22 cellular contexts compared by ENCODE assay signal in the genomic region with DNA sequence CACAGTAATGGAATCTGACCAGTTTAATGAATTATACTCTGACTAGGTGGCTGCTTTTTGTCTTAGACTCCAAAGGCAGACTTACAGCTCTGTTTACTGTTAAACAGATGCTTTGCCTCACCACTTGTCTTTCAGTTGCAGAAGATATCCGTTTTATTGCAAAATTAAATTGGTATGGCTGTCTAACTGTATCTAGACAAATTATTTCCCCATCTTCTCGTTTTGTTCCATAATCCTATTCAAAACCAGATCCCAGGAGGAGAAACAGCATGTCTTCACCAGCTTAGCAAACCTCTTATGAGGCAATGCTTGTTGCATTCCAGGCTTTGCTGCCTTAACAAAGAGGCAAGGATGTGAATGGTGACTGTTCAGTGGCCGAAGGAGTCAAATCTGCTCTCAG.
DNase-seq lines count a peak whose midpoint lies in the region; ATAC-seq and TF ChIP-seq lines count a peak whose summit lies in the region.
"Had no signal": no experiment of that assay in that cellular context is flagged by ENCODE, and none has a peak within 500 bp of the region (broad histone marks: within the 10 kb centered on the region; RNA-seq: fewer than 3 reads in every experiment).

No MANE protein-coding gene starts in this region.

- peaks cover 0 to 1% of the 10 kb centered on the region in 2 donors for H3K9me3 Mint-ChIP-seq in activated T-cell treated with anti-CD3 and anti-CD28 coated beads, Interleukin-2, amount 50 U/mL, for 72 hours
- H3K9me3 Mint-ChIP-seq: CD8-positive, alpha-beta T cell had no signal

- no peak overlapping the region for H2BK15ac ChIP-seq in neuronal stem cell (ENCODE audit: low read length)

- no peak overlapping the region for H3K9ac ChIP-seq in neuronal stem cell (ENCODE audit: low read depth, low read length, poor library complexity)

- no peak overlapping the region for H2BK120ac ChIP-seq in neuronal stem cell (ENCODE audit: low read depth, low read length)

- no peak overlapping the region for H2BK5ac ChIP-seq in neuronal stem cell (ENCODE audit: low read length)

- no peaks in the 10 kb centered on the region for H3K4me1 Mint-ChIP-seq in activated T-cell treated with anti-CD3 and anti-CD28 coated beads, Interleukin-2, amount 50 U/mL, for 72 hours (ENCODE audit: low read depth)
- H3K4me1 Mint-ChIP-seq: B cell had no signal

- H3K14ac ChIP-seq in neuronal stem cell (ENCODE audit: low read length) = no peak overlapping the region

- H3K27me3 ChIP-seq in HL-60 (ENCODE audit: insufficient read depth, poor library complexity, severe bottlenecking) (no peaks in the 10 kb centered on the region), body of pancreas (no peaks in the 10 kb centered on the region), neuronal stem cell (ENCODE audit: control insufficient read depth in 3 of 3, insufficient read depth in 3 of 3, low read depth in 1 of 3, low read length in 3 of 3) (no peaks in the 10 kb centered on the region)
- H3K27me3 ChIP-seq: Peyer's patch had no signal

- H3K27ac Mint-ChIP-seq in activated T-cell treated with anti-CD3 and anti-CD28 coated beads, Interleukin-2, amount 50 U/mL, for 72 hours = no peak overlapping the region
- H3K27ac Mint-ChIP-seq: B cell; CD8-positive, alpha-beta T cell had no signal

- no peaks in the 10 kb centered on the region for H3K36me3 Mint-ChIP-seq in activated T-cell treated with anti-CD3 and anti-CD28 coated beads, Interleukin-2, amount 50 U/mL, for 72 hours (ENCODE audit: insufficient read depth in 2 of 2)
- H3K36me3 Mint-ChIP-seq: CD8-positive, alpha-beta T cell had no signal

- no peak for TF ChIP-seq CTCF in HL-60 (IDR thresholded peaks at IDR 0.05; ENCODE audit: insufficient read depth, low read length)
- no peak for TF ChIP-seq CTCF in body of pancreas (IDR thresholded peaks at IDR 0.05)
- TF ChIP-seq CTCF in fibroblast of the aortic adventitia (IDR thresholded peaks at IDR 0.05; ENCODE audit: insufficient read depth, low read length) = no peak

- intact Hi-C loops in body of pancreas (cut with DNase I) = no loop called here

- peak overlapping the region; percentile 8 for H2AFZ ChIP-seq in neuronal stem cell (ENCODE audit: low read length)

- H3K4me1 ChIP-seq in body of pancreas (no peaks in the 10 kb centered on the region), neuronal stem cell (ENCODE audit: control insufficient read depth in 2 of 2, insufficient read depth in 1 of 2, low read depth in 1 of 2, low read length in 2 of 2) (peaks cover 0 to 4% of the 10 kb centered on the region in 2 donors)
- H3K4me1 ChIP-seq: Caco-2, Peyer's patch had no signal

- WGBS in body of pancreas, 2 donors = 42 to 57% methylated on average over 3 of the region's 3 CpGs
- WGBS in neuronal stem cell (ENCODE audit: extremely low coverage in 2 of 2, insufficient read length in 2 of 2, insufficient replicate concordance in 1 of 2), 2 donors = no CpG with 5 or more reads among the region's 3 CpGs

- no peak overlapping the region for H3K18ac ChIP-seq in neuronal stem cell (ENCODE audit: low read length)

- H3K4ac ChIP-seq in neuronal stem cell (ENCODE audit: low read length) = no peak overlapping the region

- H2BK12ac ChIP-seq in neuronal stem cell (ENCODE audit: low read length) = no peak overlapping the region

- no peaks in the 10 kb centered on the region for H3K27me3 Mint-ChIP-seq in activated T-cell treated with anti-CD3 and anti-CD28 coated beads, Interleukin-2, amount 50 U/mL, for 72 hours (ENCODE audit: low read depth)

- H2AK5ac ChIP-seq in neuronal stem cell (ENCODE audit: low read depth, low read length) = no peak overlapping the region

- no peak overlapping the region for H4K91ac ChIP-seq in neuronal stem cell (ENCODE audit: low read depth, low read length, poor library complexity)

- TF ChIP-seq POLR2A in body of pancreas (IDR thresholded peaks at IDR 0.05) = no peak

- no peak overlapping the region for H3K4me3 Mint-ChIP-seq in activated T-cell treated with anti-CD3 and anti-CD28 coated beads, Interleukin-2, amount 50 U/mL, for 72 hours
- H3K4me3 Mint-ChIP-seq: B cell; CD8-positive, alpha-beta T cell had no signal

- no peaks in the 10 kb centered on the region for H3K36me3 ChIP-seq in body of pancreas (replicated peaks in 1 of 2; ENCODE audit: insufficient read depth in 1 of 2, low read depth in 2 of 2)
- H3K36me3 ChIP-seq in neuronal stem cell (replicated peaks in 1 of 2; ENCODE audit: control insufficient read depth in 2 of 2, insufficient read depth in 2 of 2, low read length in 2 of 2) = no peaks in the 10 kb centered on the region
- H3K36me3 ChIP-seq: Peyer's patch had no signal

- H3K9me3 ChIP-seq in body of pancreas (no peaks in the 10 kb centered on the region), neuronal stem cell (replicated peaks in 1 of 2; ENCODE audit: control insufficient read depth in 2 of 2, insufficient read depth in 1 of 2, low read depth in 1 of 2, low read length in 2 of 2) (no peaks in the 10 kb centered on the region)
- H3K9me3 ChIP-seq: Caco-2, Peyer's patch had no signal

- H3K27ac ChIP-seq in HL-60 (replicated peaks) (peak overlapping the region; percentile 61), body of pancreas (no peak overlapping the region), neuronal stem cell (replicated peaks; ENCODE audit: low read length) (no peak overlapping the region)
- H3K27ac ChIP-seq: C4-2B, Peyer's patch, SK-N-MC had no signal

- ATAC-seq in body of pancreas = peak; percentile 18
- no peak for ATAC-seq in activated T-cell treated with anti-CD3 and anti-CD28 coated beads, Interleukin-2, amount 50 U/mL, for 72 hours (replicated peaks in 1 of 2)
- ATAC-seq: CD8-positive, alpha-beta T cell had no signal

- no peak overlapping the region for H4K8ac ChIP-seq in neuronal stem cell (ENCODE audit: low read depth, low read length)

- H3K4me3 ChIP-seq in HL-60 (replicated peaks; ENCODE audit: insufficient read depth, low read length) (no peak overlapping the region), body of pancreas (no peak overlapping the region), fibroblast of the aortic adventitia (ENCODE audit: low read depth, low read length) (no peak overlapping the region), neuronal stem cell (ENCODE audit: low read length in 2 of 2) (no peak overlapping the region)
- H3K4me3 ChIP-seq: Peyer's patch, SK-N-MC had no signal

- no peak overlapping the region for H3K23ac ChIP-seq in neuronal stem cell (ENCODE audit: low read depth, low read length, poor library complexity)

- peak; percentile 59 to 70 for DNase-seq in HL-60 (ENCODE audit: low read depth in 1 of 2, low spot score in 1 of 2)
- no peak for DNase-seq in body of pancreas
- peak; percentile 37 for DNase-seq in fibroblast of the aortic adventitia (ENCODE audit: low read depth)
- DNase-seq in neuronal stem cell (ENCODE audit: low spot score) = no peak
- DNase-seq in activated T-cell treated with anti-CD3 and anti-CD28 coated beads, Interleukin-2, amount 50 U/mL, for 72 hours = no peak
- no peak for DNase-seq in stimulated activated CD4-positive, alpha-beta T cell treated with anti-CD3 and anti-CD28 coated beads, Interleukin-1b, Interleukin-23, amount 100 ng/mL, for 48 hours
- no peak for DNase-seq in DMS153 (lab: John Stamatoyannopoulos, UW)
- DNase-seq: Caco-2; CD8-positive, alpha-beta T cell; DMS 273 treated with DMSO at 0.1 percent for 48 hours; DND-41; NCI-H1092; NCI-H1417 treated with DMSO at 0.1 percent for 48 hours; NCI-H1694 treated with DMSO at 0.1 percent for 48 hours; NCI-H2081; NCI-H2227 treated with DMSO at 0.1 percent for 48 hours; NCI-H526 treated with DMSO at 0.1 percent for 48 hours; Peyer's patch; SHP77 treated with DMSO at 0.1 percent for 48 hours had no signal

- H3K4me2 ChIP-seq in neuronal stem cell (ENCODE audit: insufficient read depth, low read length, poor library complexity, severe bottlenecking) = no peak overlapping the region

- H3K79me1 ChIP-seq in neuronal stem cell (ENCODE audit: low read depth, low read length) = no peaks in the 10 kb centered on the region

Comparison
In these comparisons a context has a peak if more than half of its experiments do, and no peak if none do; other contexts are left out.
1. DNase-seq: peak in HL-60 (2 of 2) and fibroblast of the aortic adventitia (single experiment); none in body of pancreas (0 of 4), neuronal stem cell (single experiment), activated T-cell treated with anti-CD3 and anti-CD28 coated beads, Interleukin-2, amount 50 U/mL, for 72 hours (0 of 2), stimulated activated CD4-positive, alpha-beta T cell treated with anti-CD3 and anti-CD28 coated beads, Interleukin-1b, Interleukin-23, amount 100 ng/mL, for 48 hours (single experiment) and DMS153 (single experiment).